In the genomic region with DNA sequence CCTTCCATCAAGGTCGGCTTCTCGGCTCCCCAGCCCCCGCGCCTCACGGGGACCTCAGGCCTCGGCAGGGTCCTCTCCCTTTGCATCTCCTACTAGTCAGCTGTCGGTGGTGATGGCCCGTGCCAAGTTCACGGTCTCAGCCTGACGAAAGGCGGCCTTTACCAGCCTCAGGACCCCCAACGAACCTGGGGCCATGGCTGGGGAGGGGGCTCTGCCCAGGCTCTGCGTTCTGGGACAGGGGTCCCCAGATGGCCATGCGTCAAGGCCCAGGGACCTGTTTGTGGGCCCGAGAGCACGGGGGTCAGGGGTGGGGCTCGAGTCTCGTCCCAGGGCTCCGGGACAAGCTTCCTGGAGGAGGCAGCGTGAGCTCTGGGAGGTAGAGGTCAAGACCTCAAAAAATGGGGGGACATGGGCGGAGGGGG, we compare ENCODE assay signal across 8 cellular contexts. TPM values are rescaled to one million over a fixed set of nuclear protein-coding genes. Genes with fewer than 3 reads are reported as not detected.
DNase-seq lines count a peak whose midpoint lies in the region; ATAC-seq, FAIRE-seq and TF ChIP-seq lines count a peak whose summit lies in the region.

No MANE protein-coding gene starts in this region.

- H3K9ac ChIP-seq in GM12878 (ENCODE audit: control insufficient read depth, insufficient read depth, low read length): peak overlapping the region; percentile 85

- FAIRE-seq in GM12878 (lab: Jason Lieb, UNC): no peak
- FAIRE-seq in GM12891 (lab: Jason Lieb, UNC): no peak

- ATAC-seq in GM12878 (no peak), right lobe of liver (no peak), HG03139 (IDR thresholded peaks at IDR 0.05; ENCODE audit: unreplicated experiment) (no peak)

- BruUV-seq in GM12878 (replicated peaks; lab: Mats Ljungman, UMichigan): TSS peak; percentile 90

- CTCF ChIA-PET in activated CD4-positive, alpha-beta T cell treated with anti-CD3 and anti-CD28 coated beads, Interleukin-2, amount 10 ng/mL, durations not matched to agents 7 days and 5 days (lab: Charles Lee): interaction anchor here (0.7 to 7.5 kb wide), 37 partner anchors 8 to 245 kb away, joined by 3 to 55 read pairs (median 6); a partner anchor contains a TSS
- CTCF ChIA-PET in GM12878 (lab: Yijun Ruan, JAX): interaction anchor here (1.0 to 4.4 kb wide), 25 partner anchors 15 to 217 kb away, joined by 3 to 65 read pairs (median 6); a partner anchor contains a TSS

- RAD21 ChIA-PET in GM12878 (lab: Charles Lee; ENCODE audit: unreplicated experiment): interaction anchor here (1.0 to 1.8 kb wide), 14 partner anchors 12 to 216 kb away, joined by 3 to 13 read pairs (median 5); a partner anchor contains a TSS

- peak overlapping the region; percentile 86 for H3K27ac Mint-ChIP-seq in activated CD4-positive, alpha-beta T cell treated with anti-CD3 and anti-CD28 coated beads, Interleukin-2, amount 10 ng/mL, durations not matched to agents 7 days and 5 days

- SMC1A ChIA-PET in GM12878 (lab: Charles Lee; ENCODE audit: uncharacterized antibody, unreplicated experiment): interaction anchor here (0.9 to 3.1 kb wide), 15 partner anchors 11 to 209 kb away, joined by 3 to 21 read pairs (median 4); a partner anchor contains a TSS

- no peaks in the 10 kb centered on the region for H3K9me3 ChIP-seq in GM12878 (replicated peaks; ENCODE audit: control insufficient read depth, insufficient read depth, low read length)
- H3K9me3 ChIP-seq in right lobe of liver: no peaks in the 10 kb centered on the region
- no peaks in the 10 kb centered on the region for H3K9me3 ChIP-seq in transverse colon

- no peaks in the 10 kb centered on the region for H3K9me3 Mint-ChIP-seq in activated CD4-positive, alpha-beta T cell treated with anti-CD3 and anti-CD28 coated beads, Interleukin-2, amount 10 ng/mL, durations not matched to agents 7 days and 5 days

- H3K4me2 ChIP-seq in GM12878 (ENCODE audit: control insufficient read depth, insufficient read depth): peak overlapping the region; percentile 88

- in situ Hi-C loops in GM12878 (cut with MboI) (no loop called here), transverse colon (cut with MboI; ENCODE audit: low pct_ligation_motif_present in 1 of 4, low pct_unique_long_range_greater_than_20kb in 1 of 4, low sequenced_read_pairs in 3 of 4) (loop anchor here in 2 of 4 donors (25.0 kb wide), 1 partner anchor 205 kb away; no protein-coding TSS in a partner anchor)

- H3K27me3 Mint-ChIP-seq in activated CD4-positive, alpha-beta T cell treated with anti-CD3 and anti-CD28 coated beads, Interleukin-2, amount 10 ng/mL, durations not matched to agents 7 days and 5 days: no peaks in the 10 kb centered on the region

- H3K4me3 Mint-ChIP-seq in activated CD4-positive, alpha-beta T cell treated with anti-CD3 and anti-CD28 coated beads, Interleukin-2, amount 10 ng/mL, durations not matched to agents 7 days and 5 days: peak overlapping the region; percentile 59

- intact Hi-C loops in GM12878 (cut with micrococcal nuclease; ENCODE audit: unreplicated experiment): loop anchor here (2.0 to 5.0 kb wide), 4 partner anchors 49 to 209 kb away; no protein-coding TSS in a partner anchor
- intact Hi-C loops in right lobe of liver (cut with DNase I): no loop called here
- intact Hi-C loops in transverse colon (cut with DNase I; ENCODE audit: low total_unique reads): loop anchor here (5.0 kb wide), 1 partner anchor 210 kb away; no protein-coding TSS in a partner anchor

- no peaks in the 10 kb centered on the region for H4K20me1 ChIP-seq in GM12878 (ENCODE audit: control insufficient read depth, insufficient read depth)

- H3K4me1 ChIP-seq in GM12878 (ENCODE audit: control insufficient read depth, insufficient read depth, low read length) (peaks cover 11% of the 10 kb centered on the region), right lobe of liver (peaks cover 0 to 23% (median 0%) of the 10 kb centered on the region in 4 donors), transverse colon (peaks cover 5 to 36% (median 27%) of the 10 kb centered on the region in 4 donors)

- H3K79me2 ChIP-seq in GM12878 (ENCODE audit: control insufficient read depth, insufficient read depth, low read length): no peaks in the 10 kb centered on the region

- POLR2A ChIA-PET in activated CD4-positive, alpha-beta T cell treated with anti-CD3 and anti-CD28 coated beads, Interleukin-2, amount 10 ng/mL, durations not matched to agents 7 days and 5 days (lab: Charles Lee): no interaction called here
- POLR2A ChIA-PET in GM12878 (lab: Charles Lee): interaction anchor here (1.0 to 1.2 kb wide), 4 partner anchors 22 to 123 kb away, joined by 3 to 4 read pairs (median 4); no protein-coding TSS in a partner anchor

- no peak for DNase-seq in activated CD4-positive, alpha-beta T cell treated with anti-CD3 and anti-CD28 coated beads, Interleukin-2, amount 10 ng/mL, durations not matched to agents 7 days and 5 days
- no peak for DNase-seq in activated CD4-positive, alpha-beta T cell treated with anti-CD3 and anti-CD28 coated beads, Interleukin-2, amount 50 U/mL, for 4 hours
- DNase-seq in GM12878 (ENCODE audit: low read depth, low spot score) (no peak), right lobe of liver (peak in 1 of 3 donors; percentile 43), transverse colon (peak; percentile 21), GM12891 (ENCODE audit: insufficient read length, low spot score) (no peak), DMS79 (lab: John Stamatoyannopoulos, UW) (no peak)

- peak overlapping the region; percentile 86 for H3K27ac ChIP-seq in GM12878 (ENCODE audit: control insufficient read depth, insufficient read depth)
- H3K27ac ChIP-seq in right lobe of liver: peak overlapping the region; percentile 90 to 92 (median 90)
- peak overlapping the region; percentile 85 to 95 (median 89) for H3K27ac ChIP-seq in transverse colon

- H3K36me3 ChIP-seq in GM12878 (ENCODE audit: control insufficient read depth in 2 of 2, insufficient read depth in 2 of 2, low read length in 1 of 2) (no peaks in the 10 kb centered on the region), right lobe of liver (no peaks in the 10 kb centered on the region), transverse colon (no peaks in the 10 kb centered on the region)

- peak overlapping the region; percentile 90 for H2AFZ ChIP-seq in GM12878 (ENCODE audit: control insufficient read depth, low read depth, low read length)

- WGBS in GM12878 (ENCODE audit: insufficient coverage, insufficient replicate concordance, low lambda C conversion rate, missing lambda C conversion rate): 66% methylated on average over 20 of the region's 21 CpGs
- 52% methylated on average over 11 of the region's 21 CpGs for WGBS in right lobe of liver (ENCODE audit: insufficient coverage, low coverage, low lambda C conversion rate, missing lambda C conversion rate)
- WGBS in transverse colon (ENCODE audit: low coverage in 1 of 2), 2 donors: 61% methylated on average over 13 of the region's 21 CpGs; no CpG with 5 or more reads in 1 of the 2 donors

- H3K4me3 ChIP-seq in GM12878: peak overlapping the region; percentile 68
- H3K4me3 ChIP-seq in right lobe of liver: peak overlapping the region; percentile 13 to 52 (median 51)
- peak overlapping the region in 3 of 4 donors; percentile 25 to 52 (median 26) for H3K4me3 ChIP-seq in transverse colon

- TF ChIP-seq EP300 in GM12878 (IDR thresholded peaks at IDR 0.05; ENCODE audit: borderline replicate concordance in 1 of 2, control insufficient read depth in 1 of 2, low read depth in 2 of 2, low read length in 2 of 2) (no peak), transverse colon (IDR thresholded peaks at IDR 0.05; ENCODE audit: low read depth) (no peak)

- TF ChIP-seq POLR2A in GM12878 (IDR thresholded peaks at IDR 0.05; ENCODE audit: low read depth, low read length) (no peak), right lobe of liver (IDR thresholded peaks at IDR 0.05) (no peak), transverse colon (IDR thresholded peaks at IDR 0.05) (no peak), GM12891 (IDR thresholded peaks at IDR 0.05; ENCODE audit: low read depth, low read length) (no peak)

- H3K4me1 Mint-ChIP-seq in activated CD4-positive, alpha-beta T cell treated with anti-CD3 and anti-CD28 coated beads, Interleukin-2, amount 10 ng/mL, durations not matched to agents 7 days and 5 days: peaks cover 12% of the 10 kb centered on the region

- TF ChIP-seq RAD21 in GM12878 (IDR thresholded peaks at IDR 0.05; ENCODE audit: insufficient read depth, low read depth, low read length): no peak

- no peaks in the 10 kb centered on the region for H3K36me3 Mint-ChIP-seq in activated CD4-positive, alpha-beta T cell treated with anti-CD3 and anti-CD28 coated beads, Interleukin-2, amount 10 ng/mL, durations not matched to agents 7 days and 5 days (ENCODE audit: low read depth)

- TF ChIP-seq CTCF in GM12878 (IDR thresholded peaks at IDR 0.05 in 2 of 3, conservative IDR thresholded peaks at IDR 0.05 in 1 of 3; ENCODE audit: control insufficient read depth in 2 of 3, extremely low read depth in 1 of 3, insufficient read depth in 1 of 3, low read depth in 3 of 3, low read length in 3 of 3): no peak
- TF ChIP-seq CTCF in right lobe of liver (IDR thresholded peaks at IDR 0.05): no peak
- no peak for TF ChIP-seq CTCF in transverse colon (IDR thresholded peaks at IDR 0.05)

- H3K27me3 ChIP-seq in GM12878 (replicated peaks in 1 of 2; ENCODE audit: control insufficient read depth in 2 of 2, insufficient read depth in 2 of 2, low read length in 1 of 2): no peaks in the 10 kb centered on the region
- no peaks in the 10 kb centered on the region for H3K27me3 ChIP-seq in right lobe of liver
- no peaks in the 10 kb centered on the region for H3K27me3 ChIP-seq in transverse colon

RNA-seq across cellular contexts. Expression of a gene that starts 32.8 kb away (rescaled TPM):
- under 1 TPM; 0.15 to 0.23 TPM for total RNA-seq in activated CD4-positive, alpha-beta T cell treated with anti-CD3 and anti-CD28 coated beads, Interleukin-2, amount 10 ng/mL, durations not matched to agents 7 days and 5 days
- total RNA-seq in GM12878 (2013; cell fraction: nucleolus; rRNA removed): 1.4 and 2.3 TPM in 2 replicates
- 0.87 and 1.1 TPM in 2 replicates for total RNA-seq in GM12878 (2014; rRNA removed)
- 0.05 and 0.45 TPM in 2 replicates for total RNA-seq in GM12878 (2014; rRNA removed; fragmentation: Illumina TruSeq; extraction: Trizol)
- 1.8 and 2.5 TPM in 2 replicates for total RNA-seq in GM12878 (2021)
- not detected for polyA plus RNA-seq in GM12878 (2011; ENCODE audit: low read depth)
- 0.07 TPM in 1 of 2 replicates, not detected in the other for polyA plus RNA-seq in GM12878 (2011; rRNA removed)
- 0.04 and 0.07 TPM in 2 replicates for polyA plus RNA-seq in GM12878 (2011; cell fraction: cytosol; rRNA removed)
- polyA plus RNA-seq in GM12878 (2011; cell fraction: nucleus; rRNA removed): 0.19 and 0.51 TPM in 2 replicates
- 0.51 and 0.80 TPM in 2 replicates for polyA plus RNA-seq in GM12878 (2012)
- polyA plus RNA-seq in GM12878 (2014; fragmentation: Illumina TruSeq; extraction: Trizol): 0.01 and 0.03 TPM in 2 replicates
- polyA plus RNA-seq in GM12878 (2014; fragmentation: Nextera tagmentation; extraction: Ambion mirVana): under 1 TPM in 1 of 2 experiments, not detected in 1; 0.62 TPM
- 0.26 and 0.66 TPM in 2 replicates for polyA plus RNA-seq in GM12878 (2014; rRNA removed)
- polyA plus RNA-seq in GM12878 (2016; fragmentation: Nextera tagmentation; extraction: Ambion mirVana): under 1 TPM; 0.06 to 0.52 TPM
- 0.10 TPM in 1 of 2 replicates, not detected in the other for polyA minus RNA-seq in GM12878 (2011; rRNA and poly(A)+ RNA removed)
- not detected in 2 replicates for polyA minus RNA-seq in GM12878 (2011; cell fraction: cytosol; rRNA and poly(A)+ RNA removed)
- polyA minus RNA-seq in GM12878 (2011; cell fraction: nucleus; rRNA and poly(A)+ RNA removed): 0.10 and 0.24 TPM in 2 replicates
- under 1 TPM; 0.09 to 0.55 (median 0.22) TPM for total RNA-seq in right lobe of liver
- total RNA-seq in transverse colon: 10 to 100 TPM in 3 of 4 donors, 1 to 10 TPM in 1; 4.9 to 33.2 (median 23.7) TPM
- 0.99 TPM for polyA plus RNA-seq in GM12891 (2012; ENCODE audit: low read depth, missing spikeins)

RNA-seq across cellular contexts. Expression of a gene that starts 46.7 kb away (rescaled TPM):
- total RNA-seq in activated CD4-positive, alpha-beta T cell treated with anti-CD3 and anti-CD28 coated beads, Interleukin-2, amount 10 ng/mL, durations not matched to agents 7 days and 5 days: 100 to 1,000 TPM in 1 of 2 experiments, 10 to 100 TPM in 1; 95.0 to 107 TPM
- 61.9 and 62.1 TPM in 2 replicates for total RNA-seq in GM12878 (2013; cell fraction: nucleolus; rRNA removed)
- total RNA-seq in GM12878 (2014; rRNA removed) (34.2 and 35.3 TPM in 2 replicates), GM12878 (2014; rRNA removed; fragmentation: Illumina TruSeq; extraction: Trizol) (42.7 and 44.8 TPM in 2 replicates), GM12878 (2021) (74.0 and 77.2 TPM in 2 replicates), right lobe of liver (10 to 100 TPM; 24.4 to 52.5 (median 36.1) TPM), transverse colon (10 to 100 TPM; 50.8 to 61.3 (median 58.6) TPM)
- 17.9 TPM for polyA plus RNA-seq in GM12878 (2011; ENCODE audit: low read depth)
- polyA plus RNA-seq in GM12878 (2011; rRNA removed) (52.0 and 75.3 TPM in 2 replicates), GM12878 (2014; fragmentation: Illumina TruSeq; extraction: Trizol) (49.4 and 58.5 TPM in 2 replicates), GM12878 (2014; fragmentation: Nextera tagmentation; extraction: Ambion mirVana) (10 to 100 TPM; 23.7 to 46.4 TPM), GM12878 (2014; rRNA removed) (23.5 and 24.4 TPM in 2 replicates), GM12878 (2016; fragmentation: Nextera tagmentation; extraction: Ambion mirVana) (10 to 100 TPM; 32.7 to 35.0 TPM)
- 23.8 and 29.4 TPM in 2 replicates for polyA plus RNA-seq in GM12878 (2011; cell fraction: cytosol; rRNA removed)
- 27.5 and 27.6 TPM in 2 replicates for polyA plus RNA-seq in GM12878 (2011; cell fraction: nucleus; rRNA removed)
- polyA plus RNA-seq in GM12878 (2012): 34.6 and 44.3 TPM in 2 replicates
- polyA minus RNA-seq in GM12878 (2011; rRNA and poly(A)+ RNA removed): 29.7 and 39.0 TPM in 2 replicates
- 12.2 and 23.7 TPM in 2 replicates for polyA minus RNA-seq in GM12878 (2011; cell fraction: cytosol; rRNA and poly(A)+ RNA removed)
- polyA minus RNA-seq in GM12878 (2011; cell fraction: nucleus; rRNA and poly(A)+ RNA removed): 12.7 and 20.0 TPM in 2 replicates
- polyA plus RNA-seq in GM12891 (2012; ENCODE audit: low read depth, missing spikeins): 36.2 TPM

Comparison
In these comparisons a context has a peak if more than half of its experiments do, and no peak if none do; other contexts are left out.
1. intact Hi-C loops: an anchor here in GM12878 (2.0 to 5.0 kb wide) and transverse colon (5.0 kb wide); none called in right lobe of liver.